In the genomic region with DNA sequence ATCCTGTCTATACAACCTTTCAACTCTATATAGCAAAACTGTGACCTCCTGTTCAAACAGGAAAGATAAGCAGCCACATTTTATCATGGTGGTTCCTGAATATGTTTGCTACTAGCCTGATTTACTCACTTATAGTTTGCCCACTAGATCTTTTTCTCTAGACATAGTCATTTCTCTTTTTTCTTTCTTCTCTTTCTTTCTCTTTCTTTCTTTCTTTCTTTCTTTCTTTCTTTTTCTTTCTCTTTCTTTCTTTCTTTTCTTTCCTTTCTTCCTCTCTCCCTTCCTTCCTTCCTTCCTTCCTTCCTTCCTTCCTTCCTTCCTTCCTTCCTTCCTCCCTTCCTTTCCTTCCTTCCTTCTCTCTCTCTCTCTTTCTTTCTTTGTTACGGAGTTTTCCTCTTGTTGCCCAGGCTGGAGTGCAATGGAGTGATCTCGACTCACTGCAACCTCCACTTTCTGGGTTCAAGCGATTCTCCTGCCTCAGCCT, we compare ENCODE assay signal across 8 cellular contexts.
A peak's percentile ranks its signal among the peaks of the same experiment; 100 is the strongest.
DNase-seq lines count a peak whose midpoint lies in the region; ATAC-seq, FAIRE-seq and TF ChIP-seq lines count a peak whose summit lies in the region.
"Not testable (repeated sequence)": the region's sequence is repeated elsewhere in the genome, so short reads cannot be mapped to it uniquely, and the experiment has no call there.

No MANE protein-coding gene starts in this region.

- peaks cover 21 to 28% (median 28%) of the 10 kb centered on the region in 3 donors for H3K4me1 Mint-ChIP-seq in CD8-positive, alpha-beta memory T cell
- peaks cover 44% of the 10 kb centered on the region for H3K4me1 Mint-ChIP-seq in activated CD4-positive, alpha-beta T cell treated with anti-CD3 and anti-CD28 coated beads for 36 hours
- peaks cover 43% of the 10 kb centered on the region for H3K4me1 Mint-ChIP-seq in mesothelial cell of epicardium
- peaks cover 35 to 65% of the 10 kb centered on the region in 2 donors for H3K4me1 Mint-ChIP-seq in stimulated activated naive B cell treated with anti-CD40 and anti-IgM and Interleukin-4, amounts not matched to agents 10 μg/mL and 1 μg/mL and 100 μg/mL, for 72 hours

- H3K27me3 ChIP-seq in CD8-positive, alpha-beta memory T cell (ENCODE audit: insufficient read depth, low read length, poor library complexity, severe bottlenecking); OCI-LY1 (ENCODE audit: insufficient read depth, low read length); GM12878 (replicated peaks in 1 of 2; ENCODE audit: control insufficient read depth in 2 of 2, insufficient read depth in 2 of 2, low read length in 1 of 2): not testable (repeated sequence)

- H3K9me2 ChIP-seq in OCI-LY1 (ENCODE audit: low read depth, low read length): not testable (repeated sequence)

- not testable (repeated sequence) for H3K36me3 Mint-ChIP-seq in CD8-positive, alpha-beta memory T cell; activated CD4-positive, alpha-beta T cell treated with anti-CD3 and anti-CD28 coated beads for 36 hours (ENCODE audit: low read depth); mesothelial cell of epicardium; stimulated activated naive B cell treated with anti-CD40 and anti-IgM and Interleukin-4, amounts not matched to agents 10 μg/mL and 1 μg/mL and 100 μg/mL, for 72 hours

- not testable (repeated sequence) for H4K20me1 ChIP-seq in OCI-LY1 (ENCODE audit: insufficient read depth, low read length); GM12878 (ENCODE audit: control insufficient read depth, insufficient read depth)

- H3K36me3 ChIP-seq in CD8-positive, alpha-beta memory T cell (ENCODE audit: insufficient read depth, low read length); OCI-LY1 (ENCODE audit: insufficient read depth, low read length); GM12878 (ENCODE audit: control insufficient read depth in 2 of 2, insufficient read depth in 2 of 2, low read length in 1 of 2): not testable (repeated sequence)

- H3K79me2 ChIP-seq in OCI-LY1 (ENCODE audit: insufficient read depth, low read length); GM12878 (ENCODE audit: control insufficient read depth, insufficient read depth, low read length): not testable (repeated sequence)

- DNase-seq in CD8-positive, alpha-beta memory T cell; activated CD4-positive, alpha-beta T cell treated with anti-CD3 and anti-CD28 coated beads for 36 hours; GM12878 (ENCODE audit: low read depth, low spot score); mesothelial cell of epicardium (ENCODE audit: low spot score in 2 of 2, unreplicated experiment in 2 of 2); stimulated activated naive B cell treated with anti-CD40 and anti-IgM and Interleukin-4, amounts not matched to agents 10 μg/mL and 1 μg/mL and 100 μg/mL, for 72 hours: not testable (repeated sequence)

- not testable (repeated sequence) for H3K27ac ChIP-seq in CD8-positive, alpha-beta memory T cell (ENCODE audit: low read depth, low read length)
- H3K27ac ChIP-seq in OCI-LY1 (ENCODE audit: low read depth, low read length, poor library complexity, severe bottlenecking) (peak overlapping the region; percentile 83), GM12878 (ENCODE audit: control insufficient read depth, insufficient read depth) (peak overlapping the region; percentile 73; the same call in 1 of the 2 replicates)

- H3K4me1 ChIP-seq in CD8-positive, alpha-beta memory T cell (ENCODE audit: insufficient read depth, low read length): peaks cover 19% of the 10 kb centered on the region
- H3K4me1 ChIP-seq in OCI-LY1 (ENCODE audit: insufficient read depth, low read length, severe bottlenecking) (peaks cover 76% of the 10 kb centered on the region), GM12878 (ENCODE audit: control insufficient read depth, insufficient read depth, low read length) (peaks cover 24% of the 10 kb centered on the region)

- POLR2A ChIA-PET in CD8-positive, alpha-beta memory T cell (lab: Charles Lee); activated CD4-positive, alpha-beta T cell treated with anti-CD3 and anti-CD28 coated beads for 36 hours (lab: Charles Lee); GM12878 (lab: Charles Lee): not testable (repeated sequence)

- not testable (repeated sequence) for TF ChIP-seq EP300 in GM12878 (IDR thresholded peaks at IDR 0.05; ENCODE audit: borderline replicate concordance in 1 of 2, control insufficient read depth in 1 of 2, low read depth in 2 of 2, low read length in 2 of 2)

- CTCF ChIA-PET in CD8-positive, alpha-beta memory T cell (lab: Charles Lee): interaction anchor here (1.8 kb wide), 1 partner anchor 20 kb away, joined by 4 read pairs; no protein-coding TSS in a partner anchor
- CTCF ChIA-PET in activated CD4-positive, alpha-beta T cell treated with anti-CD3 and anti-CD28 coated beads for 36 hours (lab: Charles Lee); GM12878 (lab: Yijun Ruan, JAX): not testable (repeated sequence)

- SMC1A ChIA-PET in GM12878 (lab: Charles Lee; ENCODE audit: uncharacterized antibody, unreplicated experiment): interaction anchor here (0.7 to 2.8 kb wide), 3 partner anchors 14 to 27 kb away, joined by 3 to 9 read pairs (median 5); no protein-coding TSS in a partner anchor

- not testable (repeated sequence) for H3K4me3 ChIP-seq in CD8-positive, alpha-beta memory T cell (ENCODE audit: low read length); OCI-LY1 (ENCODE audit: low read depth, low read length, poor library complexity, severe bottlenecking); GM12878

- not testable (repeated sequence) for FAIRE-seq in GM12878 (lab: Jason Lieb, UNC)

- H3K9me3 ChIP-seq in CD8-positive, alpha-beta memory T cell (ENCODE audit: low read length); OCI-LY1 (ENCODE audit: low read length); GM12878 (replicated peaks; ENCODE audit: control insufficient read depth, insufficient read depth, low read length): not testable (repeated sequence)

- not testable (repeated sequence) for TF ChIP-seq POLR2A in GM12878 (IDR thresholded peaks at IDR 0.05; ENCODE audit: low read depth, low read length)

- H3K4me2 ChIP-seq in OCI-LY1 (ENCODE audit: low read length) (peak overlapping the region; percentile 53; the same call in 1 of the 2 replicates), GM12878 (ENCODE audit: control insufficient read depth, insufficient read depth) (peak overlapping the region; percentile 38)

- peak; percentile 3 for ATAC-seq in GM21360 (IDR thresholded peaks at IDR 0.05; ENCODE audit: unreplicated experiment)
- peak; percentile 6 for ATAC-seq in HG03139 (IDR thresholded peaks at IDR 0.05; ENCODE audit: unreplicated experiment)
- peak; percentile 26 for ATAC-seq in activated CD4-positive, alpha-beta T cell treated with anti-CD3 and anti-CD28 coated beads for 36 hours
- ATAC-seq in GM12878: peak; percentile 5; the same call in 2 of the 3 replicates
- not testable (repeated sequence) for ATAC-seq in stimulated activated naive B cell treated with anti-CD40 and anti-IgM and Interleukin-4, amounts not matched to agents 10 μg/mL and 1 μg/mL and 100 μg/mL, for 72 hours (replicated peaks)

- intact Hi-C loops in activated CD4-positive, alpha-beta T cell treated with anti-CD3 and anti-CD28 coated beads for 36 hours (cut with DNase I, micrococcal nuclease); GM12878 (cut with micrococcal nuclease; ENCODE audit: unreplicated experiment): not testable (repeated sequence)

- not testable (repeated sequence) for H3K27me3 Mint-ChIP-seq in CD8-positive, alpha-beta memory T cell; activated CD4-positive, alpha-beta T cell treated with anti-CD3 and anti-CD28 coated beads for 36 hours; mesothelial cell of epicardium (ENCODE audit: low read depth); stimulated activated naive B cell treated with anti-CD40 and anti-IgM and Interleukin-4, amounts not matched to agents 10 μg/mL and 1 μg/mL and 100 μg/mL, for 72 hours

- not testable (repeated sequence) for H3K9ac ChIP-seq in OCI-LY1 (ENCODE audit: low read length); GM12878 (ENCODE audit: control insufficient read depth, insufficient read depth, low read length)

- not testable (repeated sequence) for H3F3A ChIP-seq in OCI-LY1 (ENCODE audit: insufficient read depth, low read length)

- H2AFZ ChIP-seq in OCI-LY1 (ENCODE audit: low read length): peak overlapping the region; percentile 17; the same call in 1 of the 2 replicates
- H2AFZ ChIP-seq in GM12878 (ENCODE audit: control insufficient read depth, low read depth, low read length): peak overlapping the region; percentile 30; the same call in 1 of the 2 replicates

- RAD21 ChIA-PET in GM12878 (lab: Charles Lee; ENCODE audit: unreplicated experiment): interaction anchor here (1.0 kb wide), 2 partner anchors 19 to 142 kb away, joined by 3 read pairs; a partner anchor contains a TSS

- in situ Hi-C loops in GM12878 (cut with MboI): not testable (repeated sequence)

- H3K4me3 Mint-ChIP-seq in CD8-positive, alpha-beta memory T cell: peak overlapping the region in 1 of 7 donors; percentile 2
- not testable (repeated sequence) for H3K4me3 Mint-ChIP-seq in activated CD4-positive, alpha-beta T cell treated with anti-CD3 and anti-CD28 coated beads for 36 hours; mesothelial cell of epicardium
- H3K4me3 Mint-ChIP-seq in stimulated activated naive B cell treated with anti-CD40 and anti-IgM and Interleukin-4, amounts not matched to agents 10 μg/mL and 1 μg/mL and 100 μg/mL, for 72 hours: peak overlapping the region; percentile 12 to 22

- not testable (repeated sequence) for TF ChIP-seq CTCF in OCI-LY1 (IDR thresholded peaks at IDR 0.05; ENCODE audit: low read length); GM12878 (IDR thresholded peaks at IDR 0.05 in 2 of 3, conservative IDR thresholded peaks at IDR 0.05 in 1 of 3; ENCODE audit: control insufficient read depth in 2 of 3, extremely low read depth in 1 of 3, insufficient read depth in 1 of 3, low read depth in 3 of 3, low read length in 3 of 3); mesothelial cell of epicardium (IDR thresholded peaks at IDR 0.05; ENCODE audit: unreplicated experiment)

- BruUV-seq in GM12878 (replicated peaks; lab: Mats Ljungman, UMichigan): not testable (repeated sequence)

- not testable (repeated sequence) for TF ChIP-seq RAD21 in GM12878 (IDR thresholded peaks at IDR 0.05; ENCODE audit: insufficient read depth, low read depth, low read length)

- 67% methylated on average over 3 of the region's 3 CpGs for WGBS in GM12878 (ENCODE audit: insufficient coverage, insufficient replicate concordance, low lambda C conversion rate, missing lambda C conversion rate)

- peak overlapping the region in 5 of 8 donors; percentile 2 to 62 (median 56) for H3K27ac Mint-ChIP-seq in CD8-positive, alpha-beta memory T cell
- H3K27ac Mint-ChIP-seq in activated CD4-positive, alpha-beta T cell treated with anti-CD3 and anti-CD28 coated beads for 36 hours: peak overlapping the region; percentile 13
- peak overlapping the region; percentile 34 for H3K27ac Mint-ChIP-seq in mesothelial cell of epicardium
- peak overlapping the region; percentile 87 for H3K27ac Mint-ChIP-seq in stimulated activated naive B cell treated with anti-CD40 and anti-IgM and Interleukin-4, amounts not matched to agents 10 μg/mL and 1 μg/mL and 100 μg/mL, for 72 hours

- H3K9me3 Mint-ChIP-seq in CD8-positive, alpha-beta memory T cell; activated CD4-positive, alpha-beta T cell treated with anti-CD3 and anti-CD28 coated beads for 36 hours (ENCODE audit: low read depth); mesothelial cell of epicardium; stimulated activated naive B cell treated with anti-CD40 and anti-IgM and Interleukin-4, amounts not matched to agents 10 μg/mL and 1 μg/mL and 100 μg/mL, for 72 hours: not testable (repeated sequence)

Comparison
In these comparisons a context has a peak if more than half of its experiments do, and no peak if none do; other contexts are left out.
1. H3K27ac Mint-ChIP-seq: peak in every context shown above with its lines; median percentile 87 in stimulated activated naive B cell treated with anti-CD40 and anti-IgM and Interleukin-4, amounts not matched to agents 10 μg/mL and 1 μg/mL and 100 μg/mL, for 72 hours; 56 in CD8-positive, alpha-beta memory T cell; 34 in mesothelial cell of epicardium; 13 in activated CD4-positive, alpha-beta T cell treated with anti-CD3 and anti-CD28 coated beads for 36 hours.